In the genomic region with DNA sequence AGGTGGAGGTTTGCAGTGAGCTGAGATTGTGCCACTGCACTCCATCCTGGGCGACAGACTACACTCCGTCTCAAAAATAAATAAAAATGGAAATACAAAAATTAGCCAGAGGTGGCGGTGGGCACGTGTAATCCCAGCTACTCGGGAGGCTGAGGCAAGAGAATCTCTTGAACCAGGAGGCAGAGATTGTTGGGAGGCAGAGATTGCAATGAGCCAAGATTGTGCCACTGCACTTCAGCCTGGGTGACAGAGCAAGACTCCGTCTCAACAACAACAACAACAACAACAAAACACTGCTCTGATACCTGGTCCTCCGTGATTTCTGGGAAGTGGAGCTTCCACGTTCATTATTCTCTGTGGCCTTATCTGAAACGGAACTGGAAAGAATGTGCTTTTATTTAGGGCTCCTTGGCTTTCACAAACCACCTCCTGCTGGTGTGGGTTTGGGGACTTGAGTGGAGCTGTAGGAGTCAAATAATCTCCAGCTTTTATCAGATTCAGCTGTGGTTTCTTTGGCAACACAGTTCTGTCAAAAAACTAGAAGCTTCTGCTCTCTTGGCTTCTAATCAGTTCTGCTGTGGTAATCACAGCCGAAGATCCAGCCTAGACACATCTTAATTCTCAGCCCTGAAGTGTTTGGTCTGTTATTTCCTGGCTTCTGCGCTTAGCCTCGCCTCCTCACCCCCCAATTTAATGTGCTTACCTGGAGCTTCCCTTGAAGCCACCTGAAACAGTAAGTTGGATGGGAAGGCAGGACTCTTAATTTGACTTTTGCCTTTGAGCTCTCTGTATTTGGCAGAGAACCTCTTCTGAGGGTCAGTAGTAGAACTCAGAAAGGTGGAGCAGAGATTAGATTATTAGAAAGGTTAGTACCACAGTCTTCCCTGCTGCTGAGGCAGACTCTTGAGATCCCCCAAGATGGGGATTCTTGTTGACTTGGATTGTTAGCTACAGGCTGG, we compare ENCODE assay signal across 10 cellular contexts. TPM values are rescaled to one million over a fixed set of nuclear protein-coding genes. Genes with fewer than 3 reads are reported as not detected.
DNase-seq lines count a peak whose midpoint lies in the region; ATAC-seq lines count a peak whose summit lies in the region.
"Had no signal": no experiment of that assay in that cellular context is flagged by ENCODE, and none has a peak within 500 bp of the region (broad histone marks: within the 10 kb centered on the region; RNA-seq: fewer than 3 reads in every experiment).

No MANE protein-coding gene starts in this region.

- no peak overlapping the region for H3K4me3 Mint-ChIP-seq in activated naive CD4-positive, alpha-beta T cell treated with anti-CD3 and anti-CD28 coated beads, Interleukin-2, amount 10 ng/mL, durations not matched to agents 7 days and 5 days
- peak overlapping the region; percentile 1 for H3K4me3 Mint-ChIP-seq in activated naive CD8-positive, alpha-beta T cell treated with anti-CD3 and anti-CD28 coated beads for 36 hours

- H3K27ac ChIP-seq in urinary bladder (ENCODE audit: low read depth): peak overlapping the region; percentile 23

- CTCF ChIA-PET in activated naive CD4-positive, alpha-beta T cell treated with anti-CD3 and anti-CD28 coated beads, Interleukin-2, amount 10 ng/mL, durations not matched to agents 7 days and 5 days (lab: Charles Lee): interaction anchor here (0.7 to 1.8 kb wide), 8 partner anchors 9 to 40 kb away, joined by 3 to 5 read pairs (median 4); no protein-coding TSS in a partner anchor

- H3K36me3 ChIP-seq in urinary bladder (ENCODE audit: insufficient read depth): no peaks in the 10 kb centered on the region
- H3K36me3 ChIP-seq: BE2C had no signal

- peaks cover 2% of the 10 kb centered on the region for H3K4me1 ChIP-seq in urinary bladder (ENCODE audit: insufficient read depth)
- H3K4me1 ChIP-seq: BE2C had no signal

- no peak for DNase-seq in activated naive CD4-positive, alpha-beta T cell treated with anti-CD3 and anti-CD28 coated beads, Interleukin-2, amount 10 ng/mL, durations not matched to agents 7 days and 5 days
- no peak for DNase-seq in activated naive CD4-positive, alpha-beta T cell (lab: John Stamatoyannopoulos, UW)
- no peak for DNase-seq in activated naive CD8-positive, alpha-beta T cell treated with anti-CD3 and anti-CD28 coated beads for 36 hours
- peak; percentile 40 for DNase-seq in medulla oblongata (ENCODE audit: extremely low spot score)
- no peak for DNase-seq in NOMO-1 (lab: John Stamatoyannopoulos, UW; ENCODE audit: unreplicated experiment in 2 of 2)
- DNase-seq: BE2C, NCI-H2107 had no signal

- H3K36me3 Mint-ChIP-seq in activated naive CD4-positive, alpha-beta T cell treated with anti-CD3 and anti-CD28 coated beads, Interleukin-2, amount 10 ng/mL, durations not matched to agents 7 days and 5 days: peaks cover 17% of the 10 kb centered on the region
- no peaks in the 10 kb centered on the region for H3K36me3 Mint-ChIP-seq in activated naive CD8-positive, alpha-beta T cell treated with anti-CD3 and anti-CD28 coated beads for 36 hours

- H3K9me3 Mint-ChIP-seq in activated naive CD4-positive, alpha-beta T cell treated with anti-CD3 and anti-CD28 coated beads, Interleukin-2, amount 10 ng/mL, durations not matched to agents 7 days and 5 days: no peaks in the 10 kb centered on the region
- no peaks in the 10 kb centered on the region for H3K9me3 Mint-ChIP-seq in activated naive CD8-positive, alpha-beta T cell treated with anti-CD3 and anti-CD28 coated beads for 36 hours

- no peak overlapping the region for H3K4me3 ChIP-seq in urinary bladder (ENCODE audit: low read depth, low read length)

- H3K27ac Mint-ChIP-seq in activated naive CD4-positive, alpha-beta T cell treated with anti-CD3 and anti-CD28 coated beads, Interleukin-2, amount 10 ng/mL, durations not matched to agents 7 days and 5 days: peak overlapping the region; percentile 75
- H3K27ac Mint-ChIP-seq in activated naive CD8-positive, alpha-beta T cell treated with anti-CD3 and anti-CD28 coated beads for 36 hours: peak overlapping the region; percentile 81

- WGBS in urinary bladder: 66% methylated on average over 12 of the region's 12 CpGs

- H3K27me3 Mint-ChIP-seq in activated naive CD4-positive, alpha-beta T cell treated with anti-CD3 and anti-CD28 coated beads, Interleukin-2, amount 10 ng/mL, durations not matched to agents 7 days and 5 days: no peaks in the 10 kb centered on the region
- H3K27me3 Mint-ChIP-seq in activated naive CD8-positive, alpha-beta T cell treated with anti-CD3 and anti-CD28 coated beads for 36 hours: no peaks in the 10 kb centered on the region

- ATAC-seq in HG03280 (IDR thresholded peaks at IDR 0.05; ENCODE audit: unreplicated experiment): no peak
- no peak for ATAC-seq in HG03378 (IDR thresholded peaks at IDR 0.05; ENCODE audit: unreplicated experiment)

- peaks cover 61% of the 10 kb centered on the region for H3K4me1 Mint-ChIP-seq in activated naive CD4-positive, alpha-beta T cell treated with anti-CD3 and anti-CD28 coated beads, Interleukin-2, amount 10 ng/mL, durations not matched to agents 7 days and 5 days
- H3K4me1 Mint-ChIP-seq in activated naive CD8-positive, alpha-beta T cell treated with anti-CD3 and anti-CD28 coated beads for 36 hours: peaks cover 46% of the 10 kb centered on the region

RNA-seq across cellular contexts. Expression of gene IRAK2, which starts 21.4 kb away (rescaled TPM):
- total RNA-seq in activated naive CD8-positive, alpha-beta T cell treated with anti-CD3 and anti-CD28 coated beads for 36 hours: 1 to 10 TPM; 2.6 to 3.1 TPM
- total RNA-seq in urinary bladder: 2.9 TPM
- 4.1 TPM for polyA plus RNA-seq in urinary bladder

RNA-seq across cellular contexts. Expression of gene VHL, which starts 44.5 kb away (rescaled TPM):
- 10 to 100 TPM; 42.0 to 42.2 TPM for total RNA-seq in activated naive CD8-positive, alpha-beta T cell treated with anti-CD3 and anti-CD28 coated beads for 36 hours
- 50.0 TPM for total RNA-seq in urinary bladder
- 21.7 TPM for polyA plus RNA-seq in urinary bladder
